Comparison of ENCODE assay signal across 8 cellular contexts in genomic region chr22:45263790-45264269, GRCh38. TPM values are rescaled to one million over a fixed set of nuclear protein-coding genes. Genes with fewer than 3 reads are reported as not detected.
DNase-seq lines count a peak whose midpoint lies in the region; ATAC-seq and TF ChIP-seq lines count a peak whose summit lies in the region.

No MANE protein-coding gene starts in this region.

- no peak overlapping the region for H3K4ac ChIP-seq in neuronal stem cell (ENCODE audit: low read length)

- H3K9ac ChIP-seq in BLaER1 treated with 17β-estradiol and CSF1 and Interleukin-3, amounts not matched to agents 10 nM and 100 nM: peak overlapping the region; percentile 12 to 72 (median 60); a peak in 19 of 22 replicates
- H3K9ac ChIP-seq in neuronal stem cell (ENCODE audit: low read depth, low read length, poor library complexity): no peak overlapping the region

- H3K4me3 ChIP-seq in BLaER1 treated with 17β-estradiol and CSF1 and Interleukin-3, amounts not matched to agents 10 nM and 100 nM: peak overlapping the region in 3 of 10 experiments; percentile 9 to 31 (median 24); a peak in 2 of 20 replicates
- no peak overlapping the region for H3K4me3 ChIP-seq in fibroblast of villous mesenchyme (ENCODE audit: low read depth, low read length)
- H3K4me3 ChIP-seq in neuronal stem cell (ENCODE audit: low read length in 2 of 2): no peak overlapping the region

- peak overlapping the region; percentile 47 for H2AK5ac ChIP-seq in neuronal stem cell (ENCODE audit: low read depth, low read length)

- no peak overlapping the region for H2BK15ac ChIP-seq in neuronal stem cell (ENCODE audit: low read length)

- DNase-seq in SKM-1 (lab: John Stamatoyannopoulos, UW; ENCODE audit: unreplicated experiment): peak; percentile 73
- DNase-seq in fibroblast of villous mesenchyme (ENCODE audit: low read depth): peak; percentile 90
- no peak for DNase-seq in neuronal stem cell (ENCODE audit: low spot score)
- no peak for DNase-seq in activated naive CD8-positive, alpha-beta T cell treated with anti-CD3 and anti-CD28 coated beads for 36 hours
- no peak for DNase-seq in NCI-H2171 (lab: John Stamatoyannopoulos, UW)

- H3K36me3 ChIP-seq in BLaER1 treated with 17β-estradiol and CSF1 and Interleukin-3, amounts not matched to agents 10 nM and 100 nM: no peaks in the 10 kb centered on the region
- H3K36me3 ChIP-seq in neuronal stem cell (replicated peaks in 1 of 2; ENCODE audit: control insufficient read depth in 2 of 2, insufficient read depth in 2 of 2, low read length in 2 of 2): no peaks in the 10 kb centered on the region

- peak; percentile 90 for TF ChIP-seq CTCF in fibroblast of villous mesenchyme (IDR thresholded peaks at IDR 0.05; ENCODE audit: insufficient read depth, low read depth, low read length)

- H2BK120ac ChIP-seq in neuronal stem cell (ENCODE audit: low read depth, low read length): no peak overlapping the region

- H3K9me3 ChIP-seq in BLaER1 treated with 17β-estradiol and CSF1 and Interleukin-3, amounts not matched to agents 10 nM and 100 nM (replicated peaks in 1 of 11): no peaks in the 10 kb centered on the region
- no peaks in the 10 kb centered on the region for H3K9me3 ChIP-seq in neuronal stem cell (replicated peaks in 1 of 2; ENCODE audit: control insufficient read depth in 2 of 2, insufficient read depth in 1 of 2, low read depth in 1 of 2, low read length in 2 of 2)

- H2AFZ ChIP-seq in neuronal stem cell (ENCODE audit: low read length): peak overlapping the region; percentile 90

- no peak overlapping the region for H3K14ac ChIP-seq in neuronal stem cell (ENCODE audit: low read length)

- no peaks in the 10 kb centered on the region for H3K36me3 Mint-ChIP-seq in activated naive CD8-positive, alpha-beta T cell treated with anti-CD3 and anti-CD28 coated beads for 36 hours

- no peak overlapping the region for H4K91ac ChIP-seq in neuronal stem cell (ENCODE audit: low read depth, low read length, poor library complexity)

- ATAC-seq in GM19397 (IDR thresholded peaks at IDR 0.05; ENCODE audit: unreplicated experiment): peak; percentile 59
- peak; percentile 48 for ATAC-seq in HG03442 (IDR thresholded peaks at IDR 0.05; ENCODE audit: unreplicated experiment)

- H3K27ac ChIP-seq in BLaER1 treated with 17β-estradiol and CSF1 and Interleukin-3, amounts not matched to agents 10 nM and 100 nM: peak overlapping the region; percentile 25 to 88 (median 75); a peak in 20 of 22 replicates
- H3K27ac ChIP-seq in neuronal stem cell (replicated peaks; ENCODE audit: low read length): no peak overlapping the region

- H3K27ac Mint-ChIP-seq in activated naive CD8-positive, alpha-beta T cell treated with anti-CD3 and anti-CD28 coated beads for 36 hours: no peak overlapping the region

- peaks cover 5% of the 10 kb centered on the region for H3K4me1 Mint-ChIP-seq in activated naive CD8-positive, alpha-beta T cell treated with anti-CD3 and anti-CD28 coated beads for 36 hours

- H3K18ac ChIP-seq in neuronal stem cell (ENCODE audit: low read length): peak overlapping the region; percentile 15

- H3K23ac ChIP-seq in neuronal stem cell (ENCODE audit: low read depth, low read length, poor library complexity): no peak overlapping the region

- no peak overlapping the region for H2BK12ac ChIP-seq in neuronal stem cell (ENCODE audit: low read length)

- H3K4me3 Mint-ChIP-seq in activated naive CD8-positive, alpha-beta T cell treated with anti-CD3 and anti-CD28 coated beads for 36 hours: no peak overlapping the region

- peaks cover 0 to 19% (median 9%) of the 10 kb centered on the region in 11 experiments; a peak in 16 of 22 replicates for H4K20me1 ChIP-seq in BLaER1 treated with 17β-estradiol and CSF1 and Interleukin-3, amounts not matched to agents 10 nM and 100 nM

- H2BK5ac ChIP-seq in neuronal stem cell (ENCODE audit: low read length): no peak overlapping the region

- peaks cover 41% of the 10 kb centered on the region for H3K27me3 Mint-ChIP-seq in activated naive CD8-positive, alpha-beta T cell treated with anti-CD3 and anti-CD28 coated beads for 36 hours

- no peaks in the 10 kb centered on the region for H3K79me1 ChIP-seq in neuronal stem cell (ENCODE audit: low read depth, low read length)

- WGBS in neuronal stem cell (ENCODE audit: extremely low coverage in 2 of 2, insufficient read length in 2 of 2, insufficient replicate concordance in 1 of 2), 2 donors: no CpG with 5 or more reads among the region's 11 CpGs

- peak overlapping the region; percentile 61 to 98 (median 96) for H3K4me2 ChIP-seq in BLaER1 treated with 17β-estradiol and CSF1 and Interleukin-3, amounts not matched to agents 10 nM and 100 nM
- no peak overlapping the region for H3K4me2 ChIP-seq in neuronal stem cell (ENCODE audit: insufficient read depth, low read length, poor library complexity, severe bottlenecking)

- H3K4me1 ChIP-seq in BLaER1 treated with 17β-estradiol and CSF1 and Interleukin-3, amounts not matched to agents 10 nM and 100 nM: peaks cover 51 to 82% (median 72%) of the 10 kb centered on the region in 10 experiments
- peaks cover 1 to 7% of the 10 kb centered on the region in 2 donors for H3K4me1 ChIP-seq in neuronal stem cell (ENCODE audit: control insufficient read depth in 2 of 2, insufficient read depth in 1 of 2, low read depth in 1 of 2, low read length in 2 of 2)

- H3K27me3 ChIP-seq in BLaER1 treated with 17β-estradiol and CSF1 and Interleukin-3, amounts not matched to agents 10 nM and 100 nM: peaks cover 0 to 4% (median 0%) of the 10 kb centered on the region in 11 experiments; a peak in 1 of 22 replicates
- peaks cover 0 to 19% (median 0%) of the 10 kb centered on the region in 3 experiments for H3K27me3 ChIP-seq in neuronal stem cell (ENCODE audit: control insufficient read depth in 3 of 3, insufficient read depth in 3 of 3, low read depth in 1 of 3, low read length in 3 of 3)

- no peaks in the 10 kb centered on the region for H3K9me3 Mint-ChIP-seq in activated naive CD8-positive, alpha-beta T cell treated with anti-CD3 and anti-CD28 coated beads for 36 hours

- H4K8ac ChIP-seq in neuronal stem cell (ENCODE audit: low read depth, low read length): no peak overlapping the region

RNA-seq across cellular contexts. Expression of gene UPK3A, which starts 20.9 kb away (rescaled TPM):
- total RNA-seq in fibroblast of villous mesenchyme: not detected in 2 replicates
- polyA plus RNA-seq in neuronal stem cell (2013, experiment 1 of 2): 0.20 TPM
- polyA plus RNA-seq in neuronal stem cell (2013, experiment 2 of 2): 0.25 TPM
- not detected for total RNA-seq in activated naive CD8-positive, alpha-beta T cell treated with anti-CD3 and anti-CD28 coated beads for 36 hours

RNA-seq across cellular contexts. Expression of gene KIAA0930, which starts 23.1 kb away (rescaled TPM):
- 44.5 and 55.4 TPM in 2 replicates for total RNA-seq in fibroblast of villous mesenchyme
- 62.1 TPM for polyA plus RNA-seq in neuronal stem cell (2013, experiment 1 of 2)
- 61.2 TPM for polyA plus RNA-seq in neuronal stem cell (2013, experiment 2 of 2)
- total RNA-seq in activated naive CD8-positive, alpha-beta T cell treated with anti-CD3 and anti-CD28 coated beads for 36 hours: 10 to 100 TPM; 28.0 to 28.6 TPM

RNA-seq across cellular contexts. Expression of gene FAM118A, which starts 45.9 kb away (rescaled TPM):
- total RNA-seq in fibroblast of villous mesenchyme: 20.7 and 52.5 TPM in 2 replicates
- 12.7 TPM for polyA plus RNA-seq in neuronal stem cell (2013, experiment 1 of 2)
- polyA plus RNA-seq in neuronal stem cell (2013, experiment 2 of 2): 11.8 TPM
- total RNA-seq in activated naive CD8-positive, alpha-beta T cell treated with anti-CD3 and anti-CD28 coated beads for 36 hours: 10 to 100 TPM; 25.4 to 26.4 TPM

Comparison
In these comparisons a context has a peak if more than half of its experiments do, and no peak if none do; other contexts are left out.
1. DNase-seq: peak in SKM-1 (single experiment) and fibroblast of villous mesenchyme (single experiment); none in neuronal stem cell (single experiment), activated naive CD8-positive, alpha-beta T cell treated with anti-CD3 and anti-CD28 coated beads for 36 hours (single experiment) and NCI-H2171 (single experiment).